In the genomic region with DNA sequence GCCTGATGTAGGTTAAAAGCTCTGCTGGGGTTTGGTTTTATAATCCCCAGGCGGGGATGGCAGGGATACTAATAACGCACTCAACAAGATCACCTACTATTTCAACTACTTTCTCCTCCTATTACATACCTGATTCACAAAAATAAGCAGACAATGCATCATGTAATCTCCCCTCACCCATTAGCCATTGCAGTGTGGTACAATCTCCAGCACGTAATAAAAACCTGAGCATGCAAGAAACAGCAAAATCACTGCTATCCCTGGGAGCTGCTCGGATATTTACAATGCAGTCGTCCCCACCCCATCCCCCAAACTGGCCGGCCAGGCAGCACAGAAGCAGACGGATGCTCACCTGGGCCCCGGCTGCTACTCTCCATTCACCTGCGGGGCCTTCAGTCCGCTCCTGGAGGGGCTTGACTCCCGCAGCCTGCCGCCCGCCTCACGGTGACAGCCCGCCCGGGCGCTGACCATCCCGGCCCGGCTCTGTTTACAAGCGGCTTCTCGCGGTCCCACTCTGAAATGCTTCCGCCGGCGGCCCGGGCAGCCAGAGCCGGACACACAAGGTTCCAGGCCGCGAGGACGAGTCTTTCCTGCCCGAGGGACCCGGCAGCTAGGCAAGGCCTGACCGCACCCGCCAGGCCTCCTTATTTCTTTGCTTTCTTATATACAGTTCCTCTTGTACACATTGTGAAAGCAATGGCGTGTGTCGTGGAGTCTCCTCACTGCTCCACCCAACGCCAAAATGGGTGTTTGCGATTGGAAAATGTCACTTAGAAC, we compare ENCODE assay signal across 1 cellular context.
TF ChIP-seq lines count a peak whose summit lies in the region.

A gene with protein sequence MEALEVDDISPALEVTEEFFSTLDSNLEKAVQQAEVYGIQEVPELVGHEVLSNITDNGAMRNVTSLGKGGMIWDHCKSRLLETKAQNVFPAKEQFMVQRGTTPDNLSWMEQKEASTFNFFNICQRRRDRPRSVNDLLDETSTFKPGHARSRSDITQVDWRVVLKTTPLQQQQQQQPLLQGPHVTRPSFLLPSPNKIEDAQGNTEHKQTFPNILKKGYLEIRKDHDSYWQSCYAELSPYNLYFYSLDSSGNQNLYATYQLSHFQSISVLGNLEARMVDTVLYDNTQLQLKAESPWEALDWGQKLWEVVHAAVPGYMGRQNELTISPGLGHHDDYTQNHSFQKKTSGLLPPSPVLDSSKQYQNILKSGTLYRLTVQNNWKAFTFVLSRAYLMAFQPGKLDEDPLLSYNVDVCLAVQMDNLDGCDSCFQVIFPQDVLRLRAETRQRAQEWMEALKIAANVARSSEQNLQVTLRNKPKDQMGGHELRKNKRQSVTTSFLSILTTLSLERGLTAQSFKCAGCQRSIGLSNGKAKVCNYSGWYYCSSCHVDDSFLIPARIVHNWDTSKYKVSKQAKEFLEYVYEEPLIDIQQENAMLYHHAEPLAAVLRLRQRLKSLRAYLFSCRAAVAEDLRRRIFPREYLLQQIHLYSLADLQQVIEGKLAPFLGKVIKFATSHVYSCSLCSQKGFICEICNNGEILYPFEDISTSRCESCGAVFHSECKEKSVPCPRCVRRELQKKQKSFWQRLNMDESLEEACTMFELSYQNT (minus strand): TSS at position 491 of the 777 bp plus-strand sequence. CDS start 23,888 bp downstream, outside the sequence.

TF ChIP-seq in HepG2, 621 proteins besides CTCF, POLR2A, EP300 and RAD21 (continued from another document and continues in another):
- TF ChIP-seq, protein P1, sequence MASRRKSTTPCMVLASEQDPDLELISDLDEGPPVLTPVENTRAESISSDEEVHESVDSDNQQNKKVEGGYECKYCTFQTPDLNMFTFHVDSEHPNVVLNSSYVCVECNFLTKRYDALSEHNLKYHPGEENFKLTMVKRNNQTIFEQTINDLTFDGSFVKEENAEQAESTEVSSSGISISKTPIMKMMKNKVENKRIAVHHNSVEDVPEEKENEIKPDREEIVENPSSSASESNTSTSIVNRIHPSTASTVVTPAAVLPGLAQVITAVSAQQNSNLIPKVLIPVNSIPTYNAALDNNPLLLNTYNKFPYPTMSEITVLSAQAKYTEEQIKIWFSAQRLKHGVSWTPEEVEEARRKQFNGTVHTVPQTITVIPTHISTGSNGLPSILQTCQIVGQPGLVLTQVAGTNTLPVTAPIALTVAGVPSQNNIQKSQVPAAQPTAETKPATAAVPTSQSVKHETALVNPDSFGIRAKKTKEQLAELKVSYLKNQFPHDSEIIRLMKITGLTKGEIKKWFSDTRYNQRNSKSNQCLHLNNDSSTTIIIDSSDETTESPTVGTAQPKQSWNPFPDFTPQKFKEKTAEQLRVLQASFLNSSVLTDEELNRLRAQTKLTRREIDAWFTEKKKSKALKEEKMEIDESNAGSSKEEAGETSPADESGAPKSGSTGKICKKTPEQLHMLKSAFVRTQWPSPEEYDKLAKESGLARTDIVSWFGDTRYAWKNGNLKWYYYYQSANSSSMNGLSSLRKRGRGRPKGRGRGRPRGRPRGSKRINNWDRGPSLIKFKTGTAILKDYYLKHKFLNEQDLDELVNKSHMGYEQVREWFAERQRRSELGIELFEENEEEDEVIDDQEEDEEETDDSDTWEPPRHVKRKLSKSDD (CRISPR knock-in tag; IDR thresholded peaks at IDR 0.05; ENCODE audit: low read depth): peak; percentile 94
- TF ChIP-seq ZNF138 (CRISPR knock-in tag; IDR thresholded peaks at IDR 0.05; ENCODE audit: low read depth): peak; percentile 84
- TF ChIP-seq, protein P2, sequence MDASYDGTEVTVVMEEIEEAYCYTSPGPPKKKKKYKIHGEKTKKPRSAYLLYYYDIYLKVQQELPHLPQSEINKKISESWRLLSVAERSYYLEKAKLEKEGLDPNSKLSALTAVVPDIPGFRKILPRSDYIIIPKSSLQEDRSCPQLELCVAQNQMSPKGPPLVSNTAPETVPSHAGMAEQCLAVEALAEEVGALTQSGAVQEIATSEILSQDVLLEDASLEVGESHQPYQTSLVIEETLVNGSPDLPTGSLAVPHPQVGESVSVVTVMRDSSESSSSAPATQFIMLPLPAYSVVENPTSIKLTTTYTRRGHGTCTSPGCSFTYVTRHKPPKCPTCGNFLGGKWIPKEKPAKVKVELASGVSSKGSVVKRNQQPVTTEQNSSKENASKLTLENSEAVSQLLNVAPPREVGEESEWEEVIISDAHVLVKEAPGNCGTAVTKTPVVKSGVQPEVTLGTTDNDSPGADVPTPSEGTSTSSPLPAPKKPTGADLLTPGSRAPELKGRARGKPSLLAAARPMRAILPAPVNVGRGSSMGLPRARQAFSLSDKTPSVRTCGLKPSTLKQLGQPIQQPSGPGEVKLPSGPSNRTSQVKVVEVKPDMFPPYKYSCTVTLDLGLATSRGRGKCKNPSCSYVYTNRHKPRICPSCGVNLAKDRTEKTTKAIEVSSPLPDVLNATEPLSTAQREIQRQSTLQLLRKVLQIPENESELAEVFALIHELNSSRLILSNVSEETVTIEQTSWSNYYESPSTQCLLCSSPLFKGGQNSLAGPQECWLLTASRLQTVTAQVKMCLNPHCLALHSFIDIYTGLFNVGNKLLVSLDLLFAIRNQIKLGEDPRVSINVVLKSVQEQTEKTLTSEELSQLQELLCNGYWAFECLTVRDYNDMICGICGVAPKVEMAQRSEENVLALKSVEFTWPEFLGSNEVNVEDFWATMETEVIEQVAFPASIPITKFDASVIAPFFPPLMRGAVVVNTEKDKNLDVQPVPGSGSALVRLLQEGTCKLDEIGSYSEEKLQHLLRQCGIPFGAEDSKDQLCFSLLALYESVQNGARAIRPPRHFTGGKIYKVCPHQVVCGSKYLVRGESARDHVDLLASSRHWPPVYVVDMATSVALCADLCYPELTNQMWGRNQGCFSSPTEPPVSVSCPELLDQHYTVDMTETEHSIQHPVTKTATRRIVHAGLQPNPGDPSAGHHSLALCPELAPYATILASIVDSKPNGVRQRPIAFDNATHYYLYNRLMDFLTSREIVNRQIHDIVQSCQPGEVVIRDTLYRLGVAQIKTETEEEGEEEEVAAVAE (CRISPR knock-in tag; IDR thresholded peaks at IDR 0.05; ENCODE audit: borderline replicate concordance): peak; percentile 94; the same call in 1 of the 2 replicates
- peak; percentile 80; the same call in 1 of the 2 replicates for TF ChIP-seq ZNF776 (CRISPR knock-in tag; IDR thresholded peaks at IDR 0.05)
- peak; percentile 86; the same call in 1 of the 2 replicates for TF ChIP-seq PRMT3 (CRISPR knock-in tag; IDR thresholded peaks at IDR 0.05; ENCODE audit: borderline replicate concordance, low read depth)
- peak; percentile 88; the same call in 1 of the 2 replicates for TF ChIP-seq KLF12 (CRISPR knock-in tag; IDR thresholded peaks at IDR 0.05; ENCODE audit: borderline replicate concordance)
- peak; percentile 97; the same call in 1 of the 2 replicates for TF ChIP-seq ZNF232 (CRISPR knock-in tag; IDR thresholded peaks at IDR 0.05; ENCODE audit: borderline replicate concordance)
- TF ChIP-seq KLF15 (CRISPR knock-in tag; IDR thresholded peaks at IDR 0.05; ENCODE audit: borderline replicate concordance): 0 out of 2 replicates have a peak, but pooled peaks have one; percentile 91
- TF ChIP-seq, protein P3, sequence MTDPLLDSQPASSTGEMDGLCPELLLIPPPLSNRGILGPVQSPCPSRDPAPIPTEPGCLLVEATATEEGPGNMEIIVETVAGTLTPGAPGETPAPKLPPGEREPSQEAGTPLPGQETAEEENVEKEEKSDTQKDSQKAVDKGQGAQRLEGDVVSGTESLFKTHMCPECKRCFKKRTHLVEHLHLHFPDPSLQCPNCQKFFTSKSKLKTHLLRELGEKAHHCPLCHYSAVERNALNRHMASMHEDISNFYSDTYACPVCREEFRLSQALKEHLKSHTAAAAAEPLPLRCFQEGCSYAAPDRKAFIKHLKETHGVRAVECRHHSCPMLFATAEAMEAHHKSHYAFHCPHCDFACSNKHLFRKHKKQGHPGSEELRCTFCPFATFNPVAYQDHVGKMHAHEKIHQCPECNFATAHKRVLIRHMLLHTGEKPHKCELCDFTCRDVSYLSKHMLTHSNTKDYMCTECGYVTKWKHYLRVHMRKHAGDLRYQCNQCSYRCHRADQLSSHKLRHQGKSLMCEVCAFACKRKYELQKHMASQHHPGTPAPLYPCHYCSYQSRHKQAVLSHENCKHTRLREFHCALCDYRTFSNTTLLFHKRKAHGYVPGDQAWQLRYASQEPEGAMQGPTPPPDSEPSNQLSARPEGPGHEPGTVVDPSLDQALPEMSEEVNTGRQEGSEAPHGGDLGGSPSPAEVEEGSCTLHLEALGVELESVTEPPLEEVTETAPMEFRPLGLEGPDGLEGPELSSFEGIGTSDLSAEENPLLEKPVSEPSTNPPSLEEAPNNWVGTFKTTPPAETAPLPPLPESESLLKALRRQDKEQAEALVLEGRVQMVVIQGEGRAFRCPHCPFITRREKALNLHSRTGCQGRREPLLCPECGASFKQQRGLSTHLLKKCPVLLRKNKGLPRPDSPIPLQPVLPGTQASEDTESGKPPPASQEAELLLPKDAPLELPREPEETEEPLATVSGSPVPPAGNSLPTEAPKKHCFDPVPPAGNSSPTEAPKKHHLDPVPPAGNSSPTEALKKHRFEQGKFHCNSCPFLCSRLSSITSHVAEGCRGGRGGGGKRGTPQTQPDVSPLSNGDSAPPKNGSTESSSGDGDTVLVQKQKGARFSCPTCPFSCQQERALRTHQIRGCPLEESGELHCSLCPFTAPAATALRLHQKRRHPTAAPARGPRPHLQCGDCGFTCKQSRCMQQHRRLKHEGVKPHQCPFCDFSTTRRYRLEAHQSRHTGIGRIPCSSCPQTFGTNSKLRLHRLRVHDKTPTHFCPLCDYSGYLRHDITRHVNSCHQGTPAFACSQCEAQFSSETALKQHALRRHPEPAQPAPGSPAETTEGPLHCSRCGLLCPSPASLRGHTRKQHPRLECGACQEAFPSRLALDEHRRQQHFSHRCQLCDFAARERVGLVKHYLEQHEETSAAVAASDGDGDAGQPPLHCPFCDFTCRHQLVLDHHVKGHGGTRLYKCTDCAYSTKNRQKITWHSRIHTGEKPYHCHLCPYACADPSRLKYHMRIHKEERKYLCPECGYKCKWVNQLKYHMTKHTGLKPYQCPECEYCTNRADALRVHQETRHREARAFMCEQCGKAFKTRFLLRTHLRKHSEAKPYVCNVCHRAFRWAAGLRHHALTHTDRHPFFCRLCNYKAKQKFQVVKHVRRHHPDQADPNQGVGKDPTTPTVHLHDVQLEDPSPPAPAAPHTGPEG (CRISPR knock-in tag; IDR thresholded peaks at IDR 0.05): peak; percentile 94
- 0 out of 4 replicates have a peak, but pooled peaks of 1 of the 2 experiments have one; percentile 5 for TF ChIP-seq MAFK (conservative IDR thresholded peaks at IDR 0.05 in 1 of 2, IDR thresholded peaks at IDR 0.05 in 1 of 2; ENCODE audit: low read length in 2 of 2)
- TF ChIP-seq RFX1 (IDR thresholded peaks at IDR 0.05): no peak
- TF ChIP-seq HNF4G (IDR thresholded peaks at IDR 0.05; ENCODE audit: borderline replicate concordance, low read depth, low read length): peak; percentile 72; the same call in 1 of the 2 replicates
- no peak; the same call in 1 of the 2 replicates for TF ChIP-seq HNF4G (CRISPR knock-in tag; IDR thresholded peaks at IDR 0.05; ENCODE audit: borderline replicate concordance, low read depth)
- peak; percentile 49; the same call in 1 of the 2 replicates for TF ChIP-seq ZSCAN30 (CRISPR knock-in tag; IDR thresholded peaks at IDR 0.05)
- peak; percentile 94; the same call in 1 of the 2 replicates for TF ChIP-seq ZNF775 (CRISPR knock-in tag; IDR thresholded peaks at IDR 0.05; ENCODE audit: borderline replicate concordance)
- peak; percentile 78 for TF ChIP-seq ARNTL (CRISPR knock-in tag; IDR thresholded peaks at IDR 0.05)
- TF ChIP-seq ZNF616 (CRISPR knock-in tag; IDR thresholded peaks at IDR 0.05; ENCODE audit: low read depth): peak; percentile 91
- peak; percentile 91 for TF ChIP-seq YY1 (IDR thresholded peaks at IDR 0.05; ENCODE audit: insufficient read depth, insufficient replicate concordance, low read depth, low read length)
- peak; percentile 99 for TF ChIP-seq FOXJ3 (CRISPR knock-in tag; IDR thresholded peaks at IDR 0.05; ENCODE audit: borderline replicate concordance)
- TF ChIP-seq ZNF552 (CRISPR knock-in tag; IDR thresholded peaks at IDR 0.05; ENCODE audit: borderline replicate concordance): peak; percentile 96
- TF ChIP-seq ZNF737 (CRISPR knock-in tag; IDR thresholded peaks at IDR 0.05; ENCODE audit: borderline replicate concordance): 0 out of 2 replicates have a peak, but pooled peaks have one; percentile 60
- no peak for TF ChIP-seq CENPT (CRISPR knock-in tag; IDR thresholded peaks at IDR 0.05; ENCODE audit: low read depth)
- peak; percentile 98 for TF ChIP-seq ZMYM3 (CRISPR knock-in tag; IDR thresholded peaks at IDR 0.05)
- TF ChIP-seq ZNF10 (CRISPR knock-in tag; IDR thresholded peaks at IDR 0.05; ENCODE audit: borderline replicate concordance, low read depth): peak; percentile 68; the same call in 1 of the 2 replicates
- TF ChIP-seq YEATS2 (CRISPR knock-in tag; IDR thresholded peaks at IDR 0.05; ENCODE audit: borderline replicate concordance): peak; percentile 97
- TF ChIP-seq ZNF619 (CRISPR knock-in tag; IDR thresholded peaks at IDR 0.05): peak; percentile 88; the same call in 1 of the 2 replicates
- peak; percentile 94 for TF ChIP-seq PAWR (CRISPR knock-in tag; IDR thresholded peaks at IDR 0.05; ENCODE audit: borderline replicate concordance)
- TF ChIP-seq HHEX (CRISPR knock-in tag; IDR thresholded peaks at IDR 0.05): peak; percentile 60; the same call in 1 of the 2 replicates
- peak; percentile 87 for TF ChIP-seq SRF (IDR thresholded peaks at IDR 0.05; ENCODE audit: low read depth, low read length)
- peak; percentile 92 for TF ChIP-seq SIN3B (IDR thresholded peaks at IDR 0.05; ENCODE audit: low read length)
- peak; percentile 99 for TF ChIP-seq PHF21A (CRISPR knock-in tag; IDR thresholded peaks at IDR 0.05)
- peak; percentile 84; the same call in 1 of the 2 replicates for TF ChIP-seq ZKSCAN5 (CRISPR knock-in tag; IDR thresholded peaks at IDR 0.05)
- no peak for TF ChIP-seq PAF1 (CRISPR knock-in tag; IDR thresholded peaks at IDR 0.05)
- TF ChIP-seq, protein P4, sequence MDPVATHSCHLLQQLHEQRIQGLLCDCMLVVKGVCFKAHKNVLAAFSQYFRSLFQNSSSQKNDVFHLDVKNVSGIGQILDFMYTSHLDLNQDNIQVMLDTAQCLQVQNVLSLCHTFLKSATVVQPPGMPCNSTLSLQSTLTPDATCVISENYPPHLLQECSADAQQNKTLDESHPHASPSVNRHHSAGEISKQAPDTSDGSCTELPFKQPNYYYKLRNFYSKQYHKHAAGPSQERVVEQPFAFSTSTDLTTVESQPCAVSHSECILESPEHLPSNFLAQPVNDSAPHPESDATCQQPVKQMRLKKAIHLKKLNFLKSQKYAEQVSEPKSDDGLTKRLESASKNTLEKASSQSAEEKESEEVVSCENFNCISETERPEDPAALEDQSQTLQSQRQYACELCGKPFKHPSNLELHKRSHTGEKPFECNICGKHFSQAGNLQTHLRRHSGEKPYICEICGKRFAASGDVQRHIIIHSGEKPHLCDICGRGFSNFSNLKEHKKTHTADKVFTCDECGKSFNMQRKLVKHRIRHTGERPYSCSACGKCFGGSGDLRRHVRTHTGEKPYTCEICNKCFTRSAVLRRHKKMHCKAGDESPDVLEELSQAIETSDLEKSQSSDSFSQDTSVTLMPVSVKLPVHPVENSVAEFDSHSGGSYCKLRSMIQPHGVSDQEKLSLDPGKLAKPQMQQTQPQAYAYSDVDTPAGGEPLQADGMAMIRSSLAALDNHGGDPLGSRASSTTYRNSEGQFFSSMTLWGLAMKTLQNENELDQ (CRISPR knock-in tag; IDR thresholded peaks at IDR 0.05; ENCODE audit: borderline replicate concordance): peak; percentile 80
- TF ChIP-seq, protein P5, sequence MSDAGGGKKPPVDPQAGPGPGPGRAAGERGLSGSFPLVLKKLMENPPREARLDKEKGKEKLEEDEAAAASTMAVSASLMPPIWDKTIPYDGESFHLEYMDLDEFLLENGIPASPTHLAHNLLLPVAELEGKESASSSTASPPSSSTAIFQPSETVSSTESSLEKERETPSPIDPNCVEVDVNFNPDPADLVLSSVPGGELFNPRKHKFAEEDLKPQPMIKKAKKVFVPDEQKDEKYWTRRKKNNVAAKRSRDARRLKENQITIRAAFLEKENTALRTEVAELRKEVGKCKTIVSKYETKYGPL (CRISPR knock-in tag; IDR thresholded peaks at IDR 0.05): peak; percentile 72; the same call in 1 of the 2 replicates
- TF ChIP-seq NFIB (CRISPR knock-in tag; IDR thresholded peaks at IDR 0.05; ENCODE audit: borderline replicate concordance): no peak
- peak; percentile 29; the same call in 1 of the 2 replicates for TF ChIP-seq TCF7 (IDR thresholded peaks at IDR 0.05; ENCODE audit: low read depth)
